Comparison of ENCODE assay signal across 1 cellular context in the genomic region with DNA sequence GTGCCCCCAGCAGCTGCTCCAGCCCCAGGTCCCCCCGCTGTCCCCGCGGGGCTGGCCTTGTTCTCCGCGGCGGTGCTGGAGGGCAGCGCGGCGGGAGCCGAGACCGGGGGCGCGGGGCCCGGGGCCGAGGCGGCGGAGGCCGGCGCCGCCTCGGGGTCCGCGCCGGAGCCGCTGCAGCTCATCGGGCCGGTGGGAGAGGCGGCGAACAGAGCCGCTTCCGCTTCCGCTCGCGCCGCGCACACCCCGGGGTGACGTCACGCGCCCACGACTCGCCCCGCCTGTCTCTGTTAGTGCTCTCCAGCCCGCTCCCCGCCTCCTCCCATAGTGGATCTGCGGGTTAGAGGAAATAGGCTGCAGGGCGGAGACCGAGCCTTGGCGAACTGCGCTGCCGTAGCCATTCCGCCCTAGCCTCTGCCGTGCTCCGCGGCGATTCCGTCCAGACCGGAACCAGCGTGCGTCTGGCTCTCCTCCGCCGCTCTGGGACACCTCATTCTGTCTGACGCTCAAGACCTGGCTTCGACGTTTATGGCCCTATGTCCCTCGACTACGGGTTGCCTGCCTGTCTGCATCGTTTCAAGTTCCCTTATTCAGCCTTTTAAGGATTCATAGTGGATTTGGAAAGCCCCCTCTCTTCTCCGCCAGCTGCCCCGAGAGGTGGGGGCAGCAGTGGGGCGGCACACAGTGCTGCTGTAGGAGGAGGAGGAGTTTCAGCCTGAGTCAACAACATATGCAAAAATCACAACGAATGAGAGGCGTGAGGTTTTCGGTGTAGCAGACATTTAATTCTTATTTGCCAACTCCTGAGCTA.
TF ChIP-seq lines count a peak whose summit lies in the region.

A gene (minus strand): TSS at position 209 of the 808 bp plus-strand sequence. CDS start 27 bp downstream, at position 182.

TF ChIP-seq in A549, 52 proteins besides CTCF, POLR2A, EP300 and RAD21 (continued from another document):
- TF ChIP-seq, protein P1, sequence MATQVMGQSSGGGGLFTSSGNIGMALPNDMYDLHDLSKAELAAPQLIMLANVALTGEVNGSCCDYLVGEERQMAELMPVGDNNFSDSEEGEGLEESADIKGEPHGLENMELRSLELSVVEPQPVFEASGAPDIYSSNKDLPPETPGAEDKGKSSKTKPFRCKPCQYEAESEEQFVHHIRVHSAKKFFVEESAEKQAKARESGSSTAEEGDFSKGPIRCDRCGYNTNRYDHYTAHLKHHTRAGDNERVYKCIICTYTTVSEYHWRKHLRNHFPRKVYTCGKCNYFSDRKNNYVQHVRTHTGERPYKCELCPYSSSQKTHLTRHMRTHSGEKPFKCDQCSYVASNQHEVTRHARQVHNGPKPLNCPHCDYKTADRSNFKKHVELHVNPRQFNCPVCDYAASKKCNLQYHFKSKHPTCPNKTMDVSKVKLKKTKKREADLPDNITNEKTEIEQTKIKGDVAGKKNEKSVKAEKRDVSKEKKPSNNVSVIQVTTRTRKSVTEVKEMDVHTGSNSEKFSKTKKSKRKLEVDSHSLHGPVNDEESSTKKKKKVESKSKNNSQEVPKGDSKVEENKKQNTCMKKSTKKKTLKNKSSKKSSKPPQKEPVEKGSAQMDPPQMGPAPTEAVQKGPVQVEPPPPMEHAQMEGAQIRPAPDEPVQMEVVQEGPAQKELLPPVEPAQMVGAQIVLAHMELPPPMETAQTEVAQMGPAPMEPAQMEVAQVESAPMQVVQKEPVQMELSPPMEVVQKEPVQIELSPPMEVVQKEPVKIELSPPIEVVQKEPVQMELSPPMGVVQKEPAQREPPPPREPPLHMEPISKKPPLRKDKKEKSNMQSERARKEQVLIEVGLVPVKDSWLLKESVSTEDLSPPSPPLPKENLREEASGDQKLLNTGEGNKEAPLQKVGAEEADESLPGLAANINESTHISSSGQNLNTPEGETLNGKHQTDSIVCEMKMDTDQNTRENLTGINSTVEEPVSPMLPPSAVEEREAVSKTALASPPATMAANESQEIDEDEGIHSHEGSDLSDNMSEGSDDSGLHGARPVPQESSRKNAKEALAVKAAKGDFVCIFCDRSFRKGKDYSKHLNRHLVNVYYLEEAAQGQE (IDR thresholded peaks at IDR 0.05) = 0 out of 2 replicates have a peak, but pooled peaks have one; percentile 35
- TF ChIP-seq HOXA7 (CRISPR knock-in tag; IDR thresholded peaks at IDR 0.05) (0 out of 2 replicates have a peak, but pooled peaks have one; percentile 55), RFX5 (IDR thresholded peaks at IDR 0.05) (peak; percentile 78; the same call in 1 of the 2 replicates)
- TF ChIP-seq, protein P2, sequence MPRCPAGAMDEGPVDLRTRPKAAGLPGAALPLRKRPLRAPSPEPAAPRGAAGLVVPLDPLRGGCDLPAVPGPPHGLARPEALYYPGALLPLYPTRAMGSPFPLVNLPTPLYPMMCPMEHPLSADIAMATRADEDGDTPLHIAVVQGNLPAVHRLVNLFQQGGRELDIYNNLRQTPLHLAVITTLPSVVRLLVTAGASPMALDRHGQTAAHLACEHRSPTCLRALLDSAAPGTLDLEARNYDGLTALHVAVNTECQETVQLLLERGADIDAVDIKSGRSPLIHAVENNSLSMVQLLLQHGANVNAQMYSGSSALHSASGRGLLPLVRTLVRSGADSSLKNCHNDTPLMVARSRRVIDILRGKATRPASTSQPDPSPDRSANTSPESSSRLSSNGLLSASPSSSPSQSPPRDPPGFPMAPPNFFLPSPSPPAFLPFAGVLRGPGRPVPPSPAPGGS (IDR thresholded peaks at IDR 0.05) = peak; percentile 93
- TF ChIP-seq, protein P3, sequence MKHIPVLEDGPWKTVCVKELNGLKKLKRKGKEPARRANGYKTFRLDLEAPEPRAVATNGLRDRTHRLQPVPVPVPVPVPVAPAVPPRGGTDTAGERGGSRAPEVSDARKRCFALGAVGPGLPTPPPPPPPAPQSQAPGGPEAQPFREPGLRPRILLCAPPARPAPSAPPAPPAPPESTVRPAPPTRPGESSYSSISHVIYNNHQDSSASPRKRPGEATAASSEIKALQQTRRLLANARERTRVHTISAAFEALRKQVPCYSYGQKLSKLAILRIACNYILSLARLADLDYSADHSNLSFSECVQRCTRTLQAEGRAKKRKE (CRISPR knock-in tag; IDR thresholded peaks at IDR 0.05; ENCODE audit: low read depth) = 0 out of 2 replicates have a peak, but pooled peaks have one; percentile 21
